10 cellular contexts compared by ENCODE assay signal in genomic region chr5:52893105-52893504, GRCh38.
DNase-seq lines count a peak whose midpoint lies in the region; ATAC-seq and TF ChIP-seq lines count a peak whose summit lies in the region.
"Had no signal": no experiment of that assay in that cellular context is flagged by ENCODE, and none has a peak within 500 bp of the region (broad histone marks: within the 10 kb centered on the region; RNA-seq: fewer than 3 reads in every experiment).

No MANE protein-coding gene starts in this region.

- no peaks in the 10 kb centered on the region for H3K9me3 ChIP-seq in sigmoid colon

- peak; percentile 55 for DNase-seq in ELR (ENCODE audit: low read depth)
- DNase-seq in astrocyte of the hippocampus (ENCODE audit: low read depth, low spot score), result peak; percentile 45
- peak; percentile 17 for DNase-seq in glomerular visceral epithelial cell (ENCODE audit: extremely low spot score)
- DNase-seq in sigmoid colon, result no peak
- DNase-seq in NCI-H1105 treated with DMSO at 0.1 percent for 48 hours (lab: John Stamatoyannopoulos, UW), result no peak
- no peak for DNase-seq in KBM-7
- DNase-seq: activated CD4-positive, alpha-beta T cell treated with anti-CD3 and anti-CD28 coated beads, Interleukin-2, amount 10 ng/mL, durations not matched to agents 7 days and 5 days; activated naive CD4-positive, alpha-beta T cell treated with anti-CD3 and anti-CD28 coated beads for 36 hours had no signal

- H3K27me3 ChIP-seq in sigmoid colon, result no peaks in the 10 kb centered on the region

- no peak overlapping the region for H3K4me3 ChIP-seq in sigmoid colon

- H3K27ac ChIP-seq in sigmoid colon, result peak overlapping the region; percentile 44 to 77 (median 62)

- no peak for TF ChIP-seq POLR2A in sigmoid colon (IDR thresholded peaks at IDR 0.05)

- ATAC-seq in GM18861 (IDR thresholded peaks at IDR 0.05; ENCODE audit: unreplicated experiment) (no peak), HG02884 (IDR thresholded peaks at IDR 0.05; ENCODE audit: unreplicated experiment) (no peak)

- TF ChIP-seq CTCF in sigmoid colon (IDR thresholded peaks at IDR 0.05), result no peak

- peaks cover 0 to 61% (median 46%) of the 10 kb centered on the region in 4 donors for H3K4me1 ChIP-seq in sigmoid colon

- intact Hi-C loops in sigmoid colon (cut with DNase I), result no loop called here

- no peak for TF ChIP-seq EP300 in sigmoid colon (IDR thresholded peaks at IDR 0.05)

- peaks cover 3 to 48% (median 7%) of the 10 kb centered on the region in 4 donors for H3K36me3 ChIP-seq in sigmoid colon

- in situ Hi-C loops in KBM-7 (cut with MboI; ENCODE audit: low pct_unique_long_range_greater_than_20kb, low sequenced_read_pairs), result loop anchor here (25.0 kb wide), 1 partner anchor 206 kb away; no protein-coding TSS in a partner anchor

Comparison
In these comparisons a context has a peak if more than half of its experiments do, and no peak if none do; other contexts are left out.
1. DNase-seq: peak in ELR (single experiment), astrocyte of the hippocampus (single experiment) and glomerular visceral epithelial cell (single experiment); none in sigmoid colon (single experiment), NCI-H1105 treated with DMSO at 0.1 percent for 48 hours (single experiment) and KBM-7 (single experiment).